Comparison of ENCODE assay signal across 1 cellular context in genomic region chr12:69354561-69355187, GRCh38.
A peak's percentile ranks its signal among the peaks of the same experiment; 100 is the strongest.
TF ChIP-seq lines count a peak whose summit lies in the region.

No MANE protein-coding gene starts in this region.

TF ChIP-seq in H1, 55 proteins besides CTCF, POLR2A, EP300 and RAD21:
- TF ChIP-seq KDM1A (IDR thresholded peaks at IDR 0.05; ENCODE audit: borderline replicate concordance, low read length) (no peak), E2F6 (IDR thresholded peaks at IDR 0.05) (peak; percentile 52; the same call in 1 of the 2 replicates), GTF2F1 (IDR thresholded peaks at IDR 0.05; ENCODE audit: borderline replicate concordance, low read depth, low read length) (no peak), MAX (IDR thresholded peaks at IDR 0.05) (0 out of 2 replicates have a peak, but pooled peaks have one; percentile 33)
